ENCODE assay signal across 8 cellular contexts in the genomic region with DNA sequence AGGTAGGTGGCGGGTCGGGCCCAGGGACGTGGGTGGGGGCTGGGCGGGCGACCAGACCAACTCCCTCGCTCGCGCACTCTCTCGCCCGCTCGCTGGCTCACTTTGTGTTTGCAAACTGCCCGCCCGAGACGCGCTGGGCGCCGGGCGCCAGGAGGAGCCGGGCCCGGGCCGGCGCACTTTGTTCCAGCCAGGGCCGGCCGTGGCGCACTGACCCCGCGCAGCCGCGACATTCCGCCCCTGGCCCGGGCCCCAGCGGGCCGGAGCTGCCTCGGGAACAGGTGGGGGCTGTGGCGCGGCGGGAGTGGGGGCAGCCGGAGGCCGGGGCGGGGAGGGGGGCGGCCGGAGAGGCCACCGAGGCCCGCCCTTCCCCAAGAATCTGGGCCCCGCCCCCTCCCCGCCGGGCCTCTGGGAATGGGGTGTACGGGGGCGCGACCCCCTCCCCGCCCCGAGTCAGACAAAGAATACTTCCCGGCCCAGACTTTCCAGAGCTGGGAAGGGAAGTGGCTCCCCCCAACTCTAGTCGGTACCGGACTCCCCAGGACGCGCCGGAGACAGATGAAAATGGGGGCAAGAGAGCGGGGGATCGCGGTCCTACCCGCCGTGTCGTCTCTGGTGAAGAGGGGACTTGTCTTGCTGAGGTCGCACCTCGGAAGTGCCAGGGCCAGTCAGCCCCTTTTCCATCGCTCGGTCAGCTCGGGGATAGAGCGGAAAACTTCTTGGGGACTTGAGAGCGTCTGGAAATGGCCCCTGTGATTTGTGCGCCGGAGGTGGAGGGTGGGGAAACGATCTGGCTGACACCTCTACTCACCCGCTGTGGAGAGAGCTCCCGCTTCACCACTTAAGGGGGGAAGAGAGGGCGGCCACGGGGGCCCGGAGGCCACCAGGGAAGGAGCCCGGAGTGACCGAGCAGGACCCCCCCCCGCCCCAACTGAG. TPM values are rescaled to one million over a fixed set of nuclear protein-coding genes. Genes with fewer than 3 reads are reported as not detected.
DNase-seq lines count a peak whose midpoint lies in the region; TF ChIP-seq lines count a peak whose summit lies in the region.

No MANE protein-coding gene starts in this region.

- no peaks in the 10 kb centered on the region for H3K9me3 Mint-ChIP-seq in activated naive CD4-positive, alpha-beta T cell treated with anti-CD3 and anti-CD28 coated beads for 36 hours

- H3K27ac Mint-ChIP-seq in activated naive CD4-positive, alpha-beta T cell treated with anti-CD3 and anti-CD28 coated beads for 36 hours = peak overlapping the region; percentile 67

- peaks cover 4% of the 10 kb centered on the region for H3K36me3 Mint-ChIP-seq in activated naive CD4-positive, alpha-beta T cell treated with anti-CD3 and anti-CD28 coated beads for 36 hours (ENCODE audit: low read depth)

- no peak overlapping the region for H3K9ac ChIP-seq in parathyroid adenoma

- H3K27ac ChIP-seq in parathyroid adenoma = no peak overlapping the region

- peaks cover 26% of the 10 kb centered on the region for H3K79me2 ChIP-seq in parathyroid adenoma

- no peak for TF ChIP-seq CTCF in parathyroid adenoma (IDR thresholded peaks at IDR 0.05)

- no peaks in the 10 kb centered on the region for H3K9me3 ChIP-seq in parathyroid adenoma (ENCODE audit: control insufficient read depth, low read length)

- peak overlapping the region; percentile 83 for H3K4me3 Mint-ChIP-seq in activated naive CD4-positive, alpha-beta T cell treated with anti-CD3 and anti-CD28 coated beads for 36 hours

- H3K27me3 ChIP-seq in parathyroid adenoma (ENCODE audit: control insufficient read depth, insufficient read depth, low read length) = no peaks in the 10 kb centered on the region

- H3K36me3 ChIP-seq in parathyroid adenoma (ENCODE audit: control insufficient read depth, insufficient read depth, low read length) = no peaks in the 10 kb centered on the region

- H3K4me2 ChIP-seq in parathyroid adenoma (ENCODE audit: low read length) = peak overlapping the region; percentile 93

- H3K4me3 ChIP-seq in parathyroid adenoma (ENCODE audit: low read depth, low read length) = peak overlapping the region; percentile 80

- peaks cover 5% of the 10 kb centered on the region for H3K4me1 ChIP-seq in parathyroid adenoma

- H3K4me1 Mint-ChIP-seq in activated naive CD4-positive, alpha-beta T cell treated with anti-CD3 and anti-CD28 coated beads for 36 hours (ENCODE audit: low read depth) = peaks cover 12% of the 10 kb centered on the region

- CTCF ChIA-PET in activated naive CD4-positive, alpha-beta T cell treated with anti-CD3 and anti-CD28 coated beads for 36 hours (lab: Charles Lee) = no interaction called here

- H3K27me3 Mint-ChIP-seq in activated naive CD4-positive, alpha-beta T cell treated with anti-CD3 and anti-CD28 coated beads for 36 hours (ENCODE audit: low read depth) = no peaks in the 10 kb centered on the region

- DNase-seq in NCI-H1417 (lab: John Stamatoyannopoulos, UW) = peak in 2 of 3 experiments; percentile 52 to 69
- no peak for DNase-seq in NCI-H1417 treated with DMSO at 0.1 percent for 48 hours (lab: John Stamatoyannopoulos, UW)
- peak; percentile 39 for DNase-seq in HCEC 1CT
- peak; percentile 47 for DNase-seq in NAMALWA (ENCODE audit: low spot score)
- peak; percentile 55 for DNase-seq in activated naive CD4-positive, alpha-beta T cell treated with anti-CD3 and anti-CD28 coated beads for 36 hours
- peak in 29 of 42 donors; percentile 8 to 63 (median 33) for DNase-seq in head of caudate nucleus
- DNase-seq in HuH-7 (ENCODE audit: low spot score) = no peak

- intact Hi-C loops in activated naive CD4-positive, alpha-beta T cell treated with anti-CD3 and anti-CD28 coated beads for 36 hours (cut with micrococcal nuclease) = loop anchor here (1.0 to 5.0 kb wide), 5 partner anchors 13 to 123 kb away; no protein-coding TSS in a partner anchor
- intact Hi-C loops in head of caudate nucleus (cut with DNase I) = loop anchor here (5.0 kb wide), 2 partner anchors 45 to 120 kb away; no protein-coding TSS in a partner anchor

- peak overlapping the region; percentile 75 for H2AFZ ChIP-seq in parathyroid adenoma

RNA-seq across cellular contexts. Expression of a gene that starts 1.0 kb away (rescaled TPM):
- 10 to 100 TPM; 15.9 to 16.0 TPM for total RNA-seq in activated naive CD4-positive, alpha-beta T cell treated with anti-CD3 and anti-CD28 coated beads for 36 hours

Comparison
In these comparisons a context has a peak if more than half of its experiments do, and no peak if none do; other contexts are left out.
1. DNase-seq: peak in NCI-H1417 (2 of 3), HCEC 1CT (single experiment), NAMALWA (single experiment), activated naive CD4-positive, alpha-beta T cell treated with anti-CD3 and anti-CD28 coated beads for 36 hours (single experiment) and head of caudate nucleus (29 of 42); none in NCI-H1417 treated with DMSO at 0.1 percent for 48 hours (single experiment) and HuH-7 (single experiment).